In the genomic region with DNA sequence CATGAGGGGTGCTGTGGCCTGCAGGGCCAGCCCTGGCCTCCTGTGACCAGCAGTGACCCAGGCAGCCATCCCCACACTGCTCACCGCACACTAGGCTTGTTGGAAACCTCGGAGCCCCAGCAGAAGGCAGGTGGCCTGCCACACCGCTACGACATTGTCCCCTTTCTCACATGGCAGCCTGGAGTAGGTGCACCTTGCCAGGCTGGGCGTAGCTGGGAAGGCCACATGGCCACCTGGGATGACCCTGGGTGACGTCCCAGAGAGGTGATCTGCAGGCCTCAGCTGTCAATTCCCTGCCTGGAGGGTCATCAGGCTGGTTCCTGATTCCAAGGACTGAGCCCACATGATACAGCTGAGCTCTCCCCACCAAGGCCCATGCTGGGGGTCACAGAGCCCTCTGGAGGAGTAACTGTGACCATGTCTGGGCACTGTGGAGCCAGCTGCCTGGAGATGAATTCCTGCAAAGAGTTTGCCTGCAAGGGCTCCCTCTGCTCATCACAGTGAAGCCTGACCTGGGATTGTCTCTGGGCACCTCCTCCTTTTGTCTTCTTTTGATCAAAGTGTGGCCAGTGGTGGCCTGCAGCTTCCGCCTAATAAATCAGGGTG, we compare ENCODE assay signal across 23 cellular contexts.
DNase-seq lines count a peak whose midpoint lies in the region; ATAC-seq, FAIRE-seq and TF ChIP-seq lines count a peak whose summit lies in the region.
"Had no signal": no experiment of that assay in that cellular context is flagged by ENCODE, and none has a peak within 500 bp of the region (broad histone marks: within the 10 kb centered on the region; RNA-seq: fewer than 3 reads in every experiment).

No MANE protein-coding gene starts in this region.

- H3K4me3 ChIP-seq in K562 (no peak overlapping the region), neural progenitor cell (no peak overlapping the region), stomach smooth muscle (ENCODE audit: low read length in 2 of 2) (no peak overlapping the region), mucosa of descending colon (no peak overlapping the region)
- H3K4me3 ChIP-seq: MG63 had no signal

- WGBS in K562 (ENCODE audit: insufficient coverage, low coverage, missing lambda C conversion rate) = 23% methylated on average over 2 of the region's 7 CpGs

- H3K79me2 ChIP-seq in K562 (ENCODE audit: control insufficient read depth, insufficient read depth, low read length) = no peaks in the 10 kb centered on the region
- no peaks in the 10 kb centered on the region for H3K79me2 ChIP-seq in neural progenitor cell (ENCODE audit: low read depth)

- DNase-seq in K562 (ENCODE audit: extremely low read depth in 1 of 4, low spot score in 3 of 4) (no peak), left ventricle myocardium superior (peak; percentile 71), neural progenitor cell (ENCODE audit: low spot score) (no peak), mucosa of descending colon (no peak), NOMO-1 (lab: John Stamatoyannopoulos, UW; ENCODE audit: unreplicated experiment in 2 of 2) (no peak), OCI-M1 (lab: John Stamatoyannopoulos, UW) (no peak)
- DNase-seq: activated CD4-positive, alpha-beta T cell treated with anti-CD3 and anti-CD28 coated beads, Interleukin-2, amount 10 ng/mL, durations not matched to agents 7 days and 5 days; activated T-cell treated with anti-CD3 and anti-CD28 coated beads for 4 hours; CD4-positive, CD25-positive, alpha-beta regulatory T cell; cortex of kidney; mesendoderm; MG63; NCI-H146; NCI-H774; T-helper 17 cell had no signal

- H3K4me3 Mint-ChIP-seq in neural progenitor cell = no peak overlapping the region
- H3K4me3 Mint-ChIP-seq: activated CD4-positive, alpha-beta T cell treated with anti-CD3 and anti-CD28 coated beads, Interleukin-2, amount 10 ng/mL, durations not matched to agents 7 days and 5 days; brain; CD4-positive, CD25-positive, alpha-beta regulatory T cell; stimulated activated naive CD8-positive, alpha-beta T cell treated with anti-CD3 and anti-CD28 coated beads, Interleukin-15, Interleukin-2, amounts not matched to agents 100 ng/mL and 50 ng/mL, for 24 hours; T-helper 17 cell had no signal

- H2AFZ ChIP-seq in K562 (ENCODE audit: low read depth, low read length) = peak overlapping the region; percentile 62; the same call in 1 of the 2 replicates
- H2AFZ ChIP-seq in neural progenitor cell (replicated peaks) = no peak overlapping the region

- no peak for TF ChIP-seq EP300 in K562 (IDR thresholded peaks at IDR 0.05; ENCODE audit: low read length)

- ATAC-seq in K562 (no peak), left ventricle myocardium superior (peak; percentile 64), mucosa of descending colon (no peak), GM18907 (IDR thresholded peaks at IDR 0.05; ENCODE audit: unreplicated experiment) (no peak)
- ATAC-seq: activated naive CD4-positive, alpha-beta T cell treated with anti-CD3 and anti-CD28 coated beads, Interleukin-2, amount 50 U/mL, for 72 hours; T-helper 17 cell had no signal

- no peak for TF ChIP-seq RAD21 in K562 (CRISPR knock-in tag; conservative IDR thresholded peaks at IDR 0.05 in 1 of 2, IDR thresholded peaks at IDR 0.05 in 1 of 2)

- CTCF ChIA-PET in K562 (lab: Yijun Ruan, JAX; ENCODE audit: low intra/inter-chr PET ratio) = no interaction called here

- TF ChIP-seq POLR2A in K562 (conservative IDR thresholded peaks at IDR 0.05) = no peak

- H3K36me3 ChIP-seq in K562 (ENCODE audit: control insufficient read depth, insufficient read depth, low read length) (no peaks in the 10 kb centered on the region), neural progenitor cell (no peaks in the 10 kb centered on the region), stomach smooth muscle (ENCODE audit: control insufficient read depth in 2 of 2, insufficient read depth in 2 of 2, low read length in 2 of 2) (no peaks in the 10 kb centered on the region), mucosa of descending colon (ENCODE audit: low read depth) (no peaks in the 10 kb centered on the region)
- H3K36me3 ChIP-seq: MG63 had no signal

- H3K9me3 ChIP-seq in K562 (replicated peaks; ENCODE audit: control insufficient read depth, insufficient read depth, low read depth, low read length) (no peaks in the 10 kb centered on the region), neural progenitor cell (ENCODE audit: low read depth) (no peaks in the 10 kb centered on the region), stomach smooth muscle (ENCODE audit: control insufficient read depth in 2 of 2, low read length in 2 of 2) (no peaks in the 10 kb centered on the region), mucosa of descending colon (peaks cover 13% of the 10 kb centered on the region)

- no TSS peak for BruUV-seq in K562 (replicated peaks; lab: Mats Ljungman, UMichigan)

- TF ChIP-seq CTCF in K562 (IDR thresholded peaks at IDR 0.05 in 2 of 3, conservative IDR thresholded peaks at IDR 0.05 in 1 of 3; ENCODE audit: insufficient read depth in 2 of 3, low read depth in 1 of 3, low read length in 3 of 3) = no peak
- TF ChIP-seq CTCF in neural progenitor cell (IDR thresholded peaks at IDR 0.05) = no peak
- no peak for TF ChIP-seq CTCF in mucosa of descending colon (IDR thresholded peaks at IDR 0.05)

- in situ Hi-C loops in K562 (cut with MboI) = no loop called here

- H3K9ac ChIP-seq in K562 (ENCODE audit: insufficient read depth in 1 of 2, low read depth in 2 of 2, low read length in 2 of 2) (no peak overlapping the region), neural progenitor cell (no peak overlapping the region), stomach smooth muscle (ENCODE audit: low read length in 2 of 2) (no peak overlapping the region)

- intact Hi-C loops in K562 (cut with micrococcal nuclease) = no loop called here
- intact Hi-C loops in left ventricle myocardium superior (cut with micrococcal nuclease) = no loop called here
- intact Hi-C loops in mucosa of descending colon (cut with DNase I, micrococcal nuclease) = no loop called here

- no peaks in the 10 kb centered on the region for H3K9me1 ChIP-seq in K562 (ENCODE audit: control insufficient read depth, insufficient read depth, low read length)

- H3K36me3 Mint-ChIP-seq in neural progenitor cell = peaks cover 4% of the 10 kb centered on the region
- H3K36me3 Mint-ChIP-seq: CD4-positive, CD25-positive, alpha-beta regulatory T cell had no signal

- H3K27ac Mint-ChIP-seq in neural progenitor cell = peak overlapping the region; percentile 4
- H3K27ac Mint-ChIP-seq: activated CD4-positive, alpha-beta T cell treated with anti-CD3 and anti-CD28 coated beads, Interleukin-2, amount 10 ng/mL, durations not matched to agents 7 days and 5 days; activated naive CD4-positive, alpha-beta T cell treated with anti-CD3 and anti-CD28 coated beads, Interleukin-2, amount 50 U/mL, for 72 hours; IgD-negative memory B cell; stimulated activated naive CD8-positive, alpha-beta T cell treated with anti-CD3 and anti-CD28 coated beads, Interleukin-15, Interleukin-2, amounts not matched to agents 100 ng/mL and 50 ng/mL, for 24 hours; T-helper 17 cell had no signal

- POLR2A ChIA-PET in K562 (lab: Yijun Ruan, JAX) = no interaction called here

- H3K9me3 Mint-ChIP-seq in neural progenitor cell = peaks cover 25% of the 10 kb centered on the region

- H4K20me1 ChIP-seq in K562 (replicated peaks; ENCODE audit: control insufficient read depth, insufficient read depth, low read length) (no peaks in the 10 kb centered on the region), neural progenitor cell (ENCODE audit: low read depth) (no peaks in the 10 kb centered on the region)

- H3K4me1 Mint-ChIP-seq in neural progenitor cell = peaks cover 13% of the 10 kb centered on the region
- H3K4me1 Mint-ChIP-seq: activated CD4-positive, alpha-beta T cell treated with anti-CD3 and anti-CD28 coated beads, Interleukin-2, amount 10 ng/mL, durations not matched to agents 7 days and 5 days; CD4-positive, CD25-positive, alpha-beta regulatory T cell had no signal

- no peak overlapping the region for H3K27ac ChIP-seq in K562 (ENCODE audit: extremely low read depth, low read depth, low read length)
- H3K27ac ChIP-seq in neural progenitor cell = no peak overlapping the region
- H3K27ac ChIP-seq in stomach smooth muscle (ENCODE audit: low read length) = peak overlapping the region; percentile 69

- H3F3A ChIP-seq in neural progenitor cell (ENCODE audit: low read depth) = no peaks in the 10 kb centered on the region

- peaks cover 0 to 22% of the 10 kb centered on the region in 2 experiments; a peak in 2 of 5 replicates for H3K4me1 ChIP-seq in K562 (replicated peaks in 1 of 2; ENCODE audit: control insufficient read depth in 2 of 2, insufficient read depth in 2 of 2, low read length in 2 of 2)
- H3K4me1 ChIP-seq in neural progenitor cell = peaks cover 6% of the 10 kb centered on the region
- H3K4me1 ChIP-seq in stomach smooth muscle (ENCODE audit: control insufficient read depth, insufficient read depth, low read length) = peaks cover 19% of the 10 kb centered on the region
- H3K4me1 ChIP-seq in mucosa of descending colon (ENCODE audit: low read depth) = no peaks in the 10 kb centered on the region

- peaks cover 2 to 10% of the 10 kb centered on the region in 2 experiments; a peak in 2 of 5 replicates for H3K27me3 ChIP-seq in K562 (ENCODE audit: control insufficient read depth in 2 of 2, insufficient read depth in 2 of 2, low read length in 2 of 2)
- H3K27me3 ChIP-seq in neural progenitor cell = no peaks in the 10 kb centered on the region
- no peaks in the 10 kb centered on the region for H3K27me3 ChIP-seq in stomach smooth muscle (ENCODE audit: control insufficient read depth in 1 of 2, insufficient read depth in 2 of 2, low read length in 2 of 2)
- H3K27me3 ChIP-seq: MG63 had no signal

- FAIRE-seq in K562 (lab: Jason Lieb, UNC) = no peak
- FAIRE-seq: endometrium, keratinocyte had no signal

- H3K27me3 Mint-ChIP-seq in neural progenitor cell (ENCODE audit: insufficient read depth, low read depth) = peaks cover 15% of the 10 kb centered on the region
- H3K27me3 Mint-ChIP-seq: stimulated activated naive CD8-positive, alpha-beta T cell treated with anti-CD3 and anti-CD28 coated beads, Interleukin-15, Interleukin-2, amounts not matched to agents 100 ng/mL and 50 ng/mL, for 24 hours had no signal

- H3K4me2 ChIP-seq in K562 (ENCODE audit: insufficient read depth, low read length) = no peak overlapping the region
- H3K4me2 ChIP-seq in neural progenitor cell = no peak overlapping the region

TF ChIP-seq in K562, 482 proteins besides CTCF, POLR2A, EP300 and RAD21 (continues in another document):
- TF ChIP-seq TCF7 (IDR thresholded peaks at IDR 0.05; ENCODE audit: borderline replicate concordance) (no peak), EP400 (IDR thresholded peaks at IDR 0.05) (no peak)
